In genomic region chrX:45850775-45851433, GRCh38 we compare ENCODE assay signal across 8 cellular contexts.
DNase-seq lines count a peak whose midpoint lies in the region; ATAC-seq and TF ChIP-seq lines count a peak whose summit lies in the region.

No MANE protein-coding gene starts in this region.

- ATAC-seq in left lobe of liver (peak; percentile 45), GM21423 (IDR thresholded peaks at IDR 0.05; ENCODE audit: unreplicated experiment) (no peak), HG03571 (IDR thresholded peaks at IDR 0.05; ENCODE audit: unreplicated experiment) (no peak)
- ATAC-seq in stimulated activated memory B cell treated with anti-CD40 and anti-IgM and Interleukin-4, amounts not matched to agents 10 μg/mL and 1 μg/mL and 100 μg/mL, for 72 hours: no peak

- DNase-seq in activated gamma-delta T cell treated with Interleukin-2 at 50 U/mL for 16 hours (peak; percentile 10), activated gamma-delta T cell (lab: John Stamatoyannopoulos, UW) (no peak), cardiac fibroblast (ENCODE audit: low read depth in 2 of 2) (peak; percentile 27 to 49), left lobe of liver (ENCODE audit: low spot score) (no peak)

- peaks cover 29% of the 10 kb centered on the region for H3K4me1 Mint-ChIP-seq in T-helper 1 cell treated with Interleukin-12 subunit alpha and Interleukin-12 subunit beta and Interleukin-4 antibody, amounts not matched to agents 30 μg/mL and 1 μg/mL, for 36 hours (ENCODE audit: low read depth)
- peaks cover 15% of the 10 kb centered on the region for H3K4me1 Mint-ChIP-seq in stimulated activated memory B cell treated with anti-CD40 and anti-IgM and Interleukin-4, amounts not matched to agents 10 μg/mL and 1 μg/mL and 100 μg/mL, for 72 hours

- peak overlapping the region; percentile 84 for H3K27ac Mint-ChIP-seq in T-helper 1 cell treated with Interleukin-12 subunit alpha and Interleukin-12 subunit beta and Interleukin-4 antibody, amounts not matched to agents 30 μg/mL and 1 μg/mL, for 36 hours
- no peak overlapping the region for H3K27ac Mint-ChIP-seq in stimulated activated memory B cell treated with anti-CD40 and anti-IgM and Interleukin-4, amounts not matched to agents 10 μg/mL and 1 μg/mL and 100 μg/mL, for 72 hours

- H3K4me3 ChIP-seq in cardiac fibroblast (replicated peaks in 1 of 2; ENCODE audit: low read depth in 2 of 2, low read length in 2 of 2): peak overlapping the region; percentile 59 to 68

- H3K27me3 Mint-ChIP-seq in T-helper 1 cell treated with Interleukin-12 subunit alpha and Interleukin-12 subunit beta and Interleukin-4 antibody, amounts not matched to agents 30 μg/mL and 1 μg/mL, for 36 hours (ENCODE audit: low read depth): no peaks in the 10 kb centered on the region
- peaks cover 34% of the 10 kb centered on the region for H3K27me3 Mint-ChIP-seq in stimulated activated memory B cell treated with anti-CD40 and anti-IgM and Interleukin-4, amounts not matched to agents 10 μg/mL and 1 μg/mL and 100 μg/mL, for 72 hours

- peak overlapping the region; percentile 97 for H3K4me3 Mint-ChIP-seq in T-helper 1 cell treated with Interleukin-12 subunit alpha and Interleukin-12 subunit beta and Interleukin-4 antibody, amounts not matched to agents 30 μg/mL and 1 μg/mL, for 36 hours
- peak overlapping the region; percentile 82 for H3K4me3 Mint-ChIP-seq in stimulated activated memory B cell treated with anti-CD40 and anti-IgM and Interleukin-4, amounts not matched to agents 10 μg/mL and 1 μg/mL and 100 μg/mL, for 72 hours

- no peaks in the 10 kb centered on the region for H3K9me3 Mint-ChIP-seq in T-helper 1 cell treated with Interleukin-12 subunit alpha and Interleukin-12 subunit beta and Interleukin-4 antibody, amounts not matched to agents 30 μg/mL and 1 μg/mL, for 36 hours
- H3K9me3 Mint-ChIP-seq in stimulated activated memory B cell treated with anti-CD40 and anti-IgM and Interleukin-4, amounts not matched to agents 10 μg/mL and 1 μg/mL and 100 μg/mL, for 72 hours: no peaks in the 10 kb centered on the region

- peaks cover 15% of the 10 kb centered on the region for H3K36me3 Mint-ChIP-seq in T-helper 1 cell treated with Interleukin-12 subunit alpha and Interleukin-12 subunit beta and Interleukin-4 antibody, amounts not matched to agents 30 μg/mL and 1 μg/mL, for 36 hours (ENCODE audit: low read depth)
- H3K36me3 Mint-ChIP-seq in stimulated activated memory B cell treated with anti-CD40 and anti-IgM and Interleukin-4, amounts not matched to agents 10 μg/mL and 1 μg/mL and 100 μg/mL, for 72 hours: no peaks in the 10 kb centered on the region

- TF ChIP-seq CTCF in cardiac fibroblast (IDR thresholded peaks at IDR 0.05; ENCODE audit: low read depth, low read length): no peak

Comparison
In these comparisons a context has a peak if more than half of its experiments do, and no peak if none do; other contexts are left out.
1. DNase-seq: peak in activated gamma-delta T cell treated with Interleukin-2 at 50 U/mL for 16 hours (single experiment) and cardiac fibroblast (2 of 2); none in activated gamma-delta T cell (single experiment) and left lobe of liver (single experiment).